Comparison of ENCODE assay signal across 8 cellular contexts in genomic region chr22:21045585-21046294, GRCh38. TPM values are rescaled to one million over a fixed set of nuclear protein-coding genes. Genes with fewer than 3 reads are reported as not detected.
DNase-seq lines count a peak whose midpoint lies in the region; ATAC-seq and TF ChIP-seq lines count a peak whose summit lies in the region.

Gene LRRC74B, plus strand, starts transcription at chr22:21045946. Its CDS starts 41 bp downstream, at chr22:21045987.

- no peaks in the 10 kb centered on the region for H3K36me3 ChIP-seq in BLaER1
- no peaks in the 10 kb centered on the region for H3K36me3 ChIP-seq in Peyer's patch
- H3K36me3 ChIP-seq in naive thymus-derived CD4-positive, alpha-beta T cell (ENCODE audit: control insufficient read depth in 2 of 3, insufficient read depth in 3 of 3, low read length in 3 of 3) = no peaks in the 10 kb centered on the region

- peak within 1 kb of the TSS; percentile 69 for H3K4me3 Mint-ChIP-seq in activated T-helper 17 cell treated with anti-CD3 and anti-CD28 coated beads, Interleukin-2, amount 50 U/mL, for 72 hours
- peak within 1 kb of the TSS; percentile 51 to 75 (median 68) for H3K4me3 Mint-ChIP-seq in naive thymus-derived CD4-positive, alpha-beta T cell
- H3K4me3 Mint-ChIP-seq in stimulated activated effector memory CD8-positive, alpha-beta T cell treated with anti-CD3 and anti-CD28 coated beads, Interleukin-12 subunit alpha, Interleukin-12 subunit beta, amount 100 ng/mL, for 72 hours = peak within 1 kb of the TSS; percentile 66

- TF ChIP-seq POLR2A in Peyer's patch (IDR thresholded peaks at IDR 0.05) = no peak

- H3K4me3 ChIP-seq in BLaER1 (peak within 1 kb of the TSS; percentile 42), Peyer's patch (peak within 1 kb of the TSS; percentile 19 to 38 (median 36)), fibroblast of pulmonary artery (replicated peaks; ENCODE audit: low read depth, low read length) (peak within 1 kb of the TSS; percentile 57)
- peak within 1 kb of the TSS; percentile 13 for H3K4me3 ChIP-seq in Jurkat, Clone E6-1 (ENCODE audit: low read length)
- H3K4me3 ChIP-seq in naive thymus-derived CD4-positive, alpha-beta T cell (ENCODE audit: low read length) = peak within 1 kb of the TSS; percentile 16

- H3K36me3 Mint-ChIP-seq in activated T-helper 17 cell treated with anti-CD3 and anti-CD28 coated beads, Interleukin-2, amount 50 U/mL, for 72 hours (ENCODE audit: low read depth) = no peaks in the 10 kb centered on the region
- no peaks in the 10 kb centered on the region for H3K36me3 Mint-ChIP-seq in naive thymus-derived CD4-positive, alpha-beta T cell
- H3K36me3 Mint-ChIP-seq in stimulated activated effector memory CD8-positive, alpha-beta T cell treated with anti-CD3 and anti-CD28 coated beads, Interleukin-12 subunit alpha, Interleukin-12 subunit beta, amount 100 ng/mL, for 72 hours = peaks cover 9% of the 10 kb centered on the region

- peaks cover 6% of the 10 kb centered on the region; the same call in 1 of the 2 replicates for H4K20me1 ChIP-seq in BLaER1

- peaks cover 20% of the 10 kb centered on the region for H3K4me1 Mint-ChIP-seq in activated T-helper 17 cell treated with anti-CD3 and anti-CD28 coated beads, Interleukin-2, amount 50 U/mL, for 72 hours
- H3K4me1 Mint-ChIP-seq in naive thymus-derived CD4-positive, alpha-beta T cell = peaks cover 12 to 25% (median 21%) of the 10 kb centered on the region in 7 donors
- H3K4me1 Mint-ChIP-seq in stimulated activated effector memory CD8-positive, alpha-beta T cell treated with anti-CD3 and anti-CD28 coated beads, Interleukin-12 subunit alpha, Interleukin-12 subunit beta, amount 100 ng/mL, for 72 hours = peaks cover 34% of the 10 kb centered on the region

- H3K27ac ChIP-seq in BLaER1 (no peak within 1 kb of the TSS), Peyer's patch (no peak within 1 kb of the TSS)
- H3K27ac ChIP-seq in naive thymus-derived CD4-positive, alpha-beta T cell (ENCODE audit: low read depth, low read length) = no peak within 1 kb of the TSS

- intact Hi-C loops in naive thymus-derived CD4-positive, alpha-beta T cell (cut with micrococcal nuclease) = loop anchor here in 1 of 2 donors (1.0 kb wide), 1 partner anchor 43 kb away; the partner anchor contains the start of gene THAP7

- ATAC-seq in GM21360 (IDR thresholded peaks at IDR 0.05; ENCODE audit: unreplicated experiment) = peak; percentile 70
- ATAC-seq in activated T-helper 17 cell treated with anti-CD3 and anti-CD28 coated beads, Interleukin-2, amount 50 U/mL, for 72 hours (replicated peaks) = peak; percentile 96
- ATAC-seq in naive thymus-derived CD4-positive, alpha-beta T cell = peak; percentile 97
- ATAC-seq in stimulated activated effector memory CD8-positive, alpha-beta T cell treated with anti-CD3 and anti-CD28 coated beads, Interleukin-12 subunit alpha, Interleukin-12 subunit beta, amount 100 ng/mL, for 72 hours = peak; percentile 93

- CTCF ChIA-PET in naive thymus-derived CD4-positive, alpha-beta T cell (lab: Charles Lee) = no interaction called here

- peak within 1 kb of the TSS; percentile 73 for H3K27ac Mint-ChIP-seq in activated T-helper 17 cell treated with anti-CD3 and anti-CD28 coated beads, Interleukin-2, amount 50 U/mL, for 72 hours
- H3K27ac Mint-ChIP-seq in naive thymus-derived CD4-positive, alpha-beta T cell = peak within 1 kb of the TSS in 6 of 9 donors; percentile 62 to 92 (median 73)
- peak within 1 kb of the TSS; percentile 90 for H3K27ac Mint-ChIP-seq in stimulated activated effector memory CD8-positive, alpha-beta T cell treated with anti-CD3 and anti-CD28 coated beads, Interleukin-12 subunit alpha, Interleukin-12 subunit beta, amount 100 ng/mL, for 72 hours

- no peak for TF ChIP-seq CTCF in Peyer's patch (IDR thresholded peaks at IDR 0.05)
- no peak for TF ChIP-seq CTCF in fibroblast of pulmonary artery (IDR thresholded peaks at IDR 0.05; ENCODE audit: low read length, missing control alignments)

- peak; percentile 53 for DNase-seq in Jurkat, Clone E6-1 (ENCODE audit: low read depth, low spot score)
- DNase-seq in Peyer's patch (peak; percentile 73 to 92 (median 86)), fibroblast of pulmonary artery (ENCODE audit: low read depth) (peak; percentile 91)
- DNase-seq in naive thymus-derived CD4-positive, alpha-beta T cell = peak; percentile 33 to 72 (median 62)
- peak; percentile 59 to 82 for DNase-seq in stimulated activated effector memory CD8-positive, alpha-beta T cell treated with anti-CD3 and anti-CD28 coated beads, Interleukin-12 subunit alpha, Interleukin-12 subunit beta, amount 100 ng/mL, for 72 hours (ENCODE audit: low spot score in 2 of 2)

- POLR2A ChIA-PET in naive thymus-derived CD4-positive, alpha-beta T cell (lab: Charles Lee) = interaction anchor here (1.0 kb wide), 1 partner anchor 43 kb away, joined by 3 read pairs; no protein-coding TSS in a partner anchor

- peak within 1 kb of the TSS; percentile 40; the same call in 1 of the 2 replicates for H3K9ac ChIP-seq in BLaER1

- peaks cover 3% of the 10 kb centered on the region for H3K27me3 Mint-ChIP-seq in activated T-helper 17 cell treated with anti-CD3 and anti-CD28 coated beads, Interleukin-2, amount 50 U/mL, for 72 hours
- peaks cover 12 to 31% (median 24%) of the 10 kb centered on the region in 5 donors for H3K27me3 Mint-ChIP-seq in naive thymus-derived CD4-positive, alpha-beta T cell

- H3K4me2 ChIP-seq in BLaER1 = peak within 1 kb of the TSS; percentile 86

- no peaks in the 10 kb centered on the region for H3K9me3 Mint-ChIP-seq in activated T-helper 17 cell treated with anti-CD3 and anti-CD28 coated beads, Interleukin-2, amount 50 U/mL, for 72 hours
- peaks cover 0 to 1% (median 0%) of the 10 kb centered on the region in 11 donors for H3K9me3 Mint-ChIP-seq in naive thymus-derived CD4-positive, alpha-beta T cell
- H3K9me3 Mint-ChIP-seq in stimulated activated effector memory CD8-positive, alpha-beta T cell treated with anti-CD3 and anti-CD28 coated beads, Interleukin-12 subunit alpha, Interleukin-12 subunit beta, amount 100 ng/mL, for 72 hours = no peaks in the 10 kb centered on the region

- H3K9me3 ChIP-seq in BLaER1 (no peaks in the 10 kb centered on the region), Peyer's patch (no peaks in the 10 kb centered on the region)
- no peaks in the 10 kb centered on the region for H3K9me3 ChIP-seq in naive thymus-derived CD4-positive, alpha-beta T cell (ENCODE audit: control insufficient read depth in 2 of 3, low read length in 3 of 3)

- no peaks in the 10 kb centered on the region for H3K27me3 ChIP-seq in BLaER1
- no peaks in the 10 kb centered on the region for H3K27me3 ChIP-seq in Peyer's patch
- no peaks in the 10 kb centered on the region for H3K27me3 ChIP-seq in naive thymus-derived CD4-positive, alpha-beta T cell (ENCODE audit: control insufficient read depth in 2 of 2, insufficient read depth in 2 of 2, low read length in 2 of 2)

- H3K4me1 ChIP-seq in BLaER1 = peaks cover 29% of the 10 kb centered on the region
- H3K4me1 ChIP-seq in Peyer's patch = peaks cover 0 to 26% (median 10%) of the 10 kb centered on the region in 4 donors
- peaks cover 6 to 16% of the 10 kb centered on the region in 2 donors for H3K4me1 ChIP-seq in naive thymus-derived CD4-positive, alpha-beta T cell (ENCODE audit: control insufficient read depth in 2 of 2, insufficient read depth in 2 of 2, low read length in 2 of 2)

RNA-seq across cellular contexts. Expression of gene LRRC74B, which starts in this region (rescaled TPM):
- not detected for polyA plus RNA-seq in Jurkat, Clone E6-1 (2012; ENCODE audit: insufficient read depth, insufficient read length)
- total RNA-seq in Peyer's patch = not detected
- not detected for total RNA-seq in activated T-helper 17 cell treated with anti-CD3 and anti-CD28 coated beads, Interleukin-2, amount 50 U/mL, for 72 hours
- not detected for total RNA-seq in naive thymus-derived CD4-positive, alpha-beta T cell
- not detected for polyA plus RNA-seq in naive thymus-derived CD4-positive, alpha-beta T cell

Comparison
In these comparisons a context has a peak if more than half of its experiments do, and no peak if none do; other contexts are left out.
1. Peak in DNase-seq and H3K4me3 ChIP-seq in Peyer's patch; RNA of the gene not detected or under 1 TPM.
2. Peak in ATAC-seq in activated T-helper 17 cell treated with anti-CD3 and anti-CD28 coated beads, Interleukin-2, amount 50 U/mL, for 72 hours; RNA of the gene not detected or under 1 TPM.
3. Peak in DNase-seq, ATAC-seq and H3K4me3 ChIP-seq in naive thymus-derived CD4-positive, alpha-beta T cell; RNA of the gene not detected or under 1 TPM.